ENCODE assay signal across 1 cellular context in the genomic region with DNA sequence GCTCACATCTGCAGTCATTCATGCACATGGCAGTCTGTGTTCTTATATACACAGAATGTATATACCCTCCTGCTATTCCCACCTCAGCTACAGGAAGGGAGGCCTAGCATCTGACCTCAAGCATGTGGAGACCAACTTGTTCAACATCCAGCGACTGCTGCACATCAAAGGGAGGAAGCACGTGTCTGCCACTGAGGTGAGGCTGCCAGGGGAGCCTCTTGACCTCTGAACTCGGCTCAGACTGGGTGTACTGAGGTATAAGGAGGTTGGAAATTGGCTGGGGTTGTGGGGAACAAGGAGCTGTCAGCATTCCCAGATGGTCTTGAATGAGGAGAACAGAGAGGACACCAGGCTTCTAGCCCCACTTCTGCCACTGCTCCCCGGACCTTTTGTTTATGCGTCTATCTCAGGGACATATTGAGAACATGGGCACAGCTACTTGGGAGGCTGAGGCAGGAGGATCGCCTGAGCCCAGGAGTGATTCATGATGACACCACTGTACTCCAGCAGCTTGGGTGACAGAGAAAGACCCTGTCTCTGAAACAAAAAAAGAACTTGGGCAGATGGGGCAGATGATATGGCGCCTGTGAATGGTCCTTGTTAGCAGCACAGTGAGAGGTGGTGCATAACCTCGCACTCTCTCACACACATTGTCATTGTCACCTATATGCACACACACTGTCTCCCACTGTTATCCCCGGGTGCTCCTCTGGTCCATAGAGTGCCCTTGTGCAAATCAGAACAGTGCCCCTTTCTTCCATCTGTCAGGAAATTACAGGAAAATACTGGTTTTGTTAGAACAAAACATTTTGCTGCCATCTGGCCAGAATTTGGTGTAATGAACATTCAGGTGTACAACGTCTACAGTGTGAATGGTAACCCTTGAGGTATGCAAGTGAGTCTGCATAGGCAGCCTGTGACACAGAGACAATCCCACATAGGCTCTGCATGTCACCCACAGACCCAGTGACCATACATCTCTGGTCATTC.
TF ChIP-seq lines count a peak whose summit lies in the region.

No MANE protein-coding gene starts in this region.

TF ChIP-seq in HepG2, 621 proteins besides CTCF, POLR2A, EP300 and RAD21 (continued from another document):
- TF ChIP-seq, protein P1, sequence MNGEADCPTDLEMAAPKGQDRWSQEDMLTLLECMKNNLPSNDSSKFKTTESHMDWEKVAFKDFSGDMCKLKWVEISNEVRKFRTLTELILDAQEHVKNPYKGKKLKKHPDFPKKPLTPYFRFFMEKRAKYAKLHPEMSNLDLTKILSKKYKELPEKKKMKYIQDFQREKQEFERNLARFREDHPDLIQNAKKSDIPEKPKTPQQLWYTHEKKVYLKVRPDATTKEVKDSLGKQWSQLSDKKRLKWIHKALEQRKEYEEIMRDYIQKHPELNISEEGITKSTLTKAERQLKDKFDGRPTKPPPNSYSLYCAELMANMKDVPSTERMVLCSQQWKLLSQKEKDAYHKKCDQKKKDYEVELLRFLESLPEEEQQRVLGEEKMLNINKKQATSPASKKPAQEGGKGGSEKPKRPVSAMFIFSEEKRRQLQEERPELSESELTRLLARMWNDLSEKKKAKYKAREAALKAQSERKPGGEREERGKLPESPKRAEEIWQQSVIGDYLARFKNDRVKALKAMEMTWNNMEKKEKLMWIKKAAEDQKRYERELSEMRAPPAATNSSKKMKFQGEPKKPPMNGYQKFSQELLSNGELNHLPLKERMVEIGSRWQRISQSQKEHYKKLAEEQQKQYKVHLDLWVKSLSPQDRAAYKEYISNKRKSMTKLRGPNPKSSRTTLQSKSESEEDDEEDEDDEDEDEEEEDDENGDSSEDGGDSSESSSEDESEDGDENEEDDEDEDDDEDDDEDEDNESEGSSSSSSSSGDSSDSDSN (CRISPR knock-in tag; IDR thresholded peaks at IDR 0.05) = no peak
- TF ChIP-seq, protein P2, sequence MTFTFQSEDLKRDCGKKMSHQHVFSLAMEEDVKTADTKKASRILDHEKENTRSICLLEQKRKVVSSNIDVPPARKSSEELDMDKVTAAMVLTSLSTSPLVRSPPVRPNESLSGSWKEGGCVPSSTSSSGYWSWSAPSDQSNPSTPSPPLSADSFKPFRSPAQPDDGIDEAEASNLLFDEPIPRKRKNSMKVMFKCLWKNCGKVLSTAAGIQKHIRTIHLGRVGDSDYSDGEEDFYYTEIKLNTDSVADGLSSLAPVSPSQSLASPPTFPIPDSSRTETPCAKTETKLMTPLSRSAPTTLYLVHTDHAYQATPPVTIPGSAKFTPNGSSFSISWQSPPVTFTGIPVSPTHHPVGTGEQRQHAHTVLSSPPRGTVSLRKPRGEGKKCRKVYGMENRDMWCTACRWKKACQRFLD (CRISPR knock-in tag; IDR thresholded peaks at IDR 0.05; ENCODE audit: borderline replicate concordance) = no peak
- peak; percentile 76 for TF ChIP-seq TFE3 (CRISPR knock-in tag; IDR thresholded peaks at IDR 0.05)
- TF ChIP-seq, protein P3, sequence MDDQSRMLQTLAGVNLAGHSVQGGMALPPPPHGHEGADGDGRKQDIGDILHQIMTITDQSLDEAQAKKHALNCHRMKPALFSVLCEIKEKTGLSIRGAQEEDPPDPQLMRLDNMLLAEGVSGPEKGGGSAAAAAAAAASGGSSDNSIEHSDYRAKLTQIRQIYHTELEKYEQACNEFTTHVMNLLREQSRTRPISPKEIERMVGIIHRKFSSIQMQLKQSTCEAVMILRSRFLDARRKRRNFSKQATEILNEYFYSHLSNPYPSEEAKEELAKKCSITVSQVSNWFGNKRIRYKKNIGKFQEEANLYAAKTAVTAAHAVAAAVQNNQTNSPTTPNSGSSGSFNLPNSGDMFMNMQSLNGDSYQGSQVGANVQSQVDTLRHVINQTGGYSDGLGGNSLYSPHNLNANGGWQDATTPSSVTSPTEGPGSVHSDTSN (CRISPR knock-in tag; IDR thresholded peaks at IDR 0.05; ENCODE audit: borderline replicate concordance) = no peak
- no peak for TF ChIP-seq ZFP1 (CRISPR knock-in tag; IDR thresholded peaks at IDR 0.05)
- no peak for TF ChIP-seq ZMYM4 (CRISPR knock-in tag; IDR thresholded peaks at IDR 0.05)
- TF ChIP-seq ZNF615 (CRISPR knock-in tag; IDR thresholded peaks at IDR 0.05; ENCODE audit: borderline replicate concordance) = no peak
